Comparison of ENCODE assay signal across 28 cellular contexts in genomic region chr15:61651267-61651666, GRCh38.
"Had no signal": no experiment of that assay in that cellular context is flagged by ENCODE, and none has a peak within 500 bp of the region (broad histone marks: within the 10 kb centered on the region; RNA-seq: fewer than 3 reads in every experiment).

No MANE protein-coding gene starts in this region.

- H3K27me3 ChIP-seq: Peyer's patch, SJCRH30 had no signal

- H3K27ac Mint-ChIP-seq: IgD-negative memory B cell had no signal

- DNase-seq: Kasumi-1; MV-4-11; NCI-H1048; NCI-H1105; NCI-H1417; NCI-H1436 treated with DMSO at 0.1 percent for 48 hours; NCI-H1694; NCI-H187 treated with DMSO at 0.1 percent for 48 hours; NCI-H2029 treated with DMSO at 0.1 percent for 48 hours; NCI-H2171; NCI-H226; NCI-H446; NCI-H510A; NCI-H524 treated with DMSO at 0.1 percent for 48 hours; NCI-H69; NCI-H774; NK-92 treated with Interleukin-12 subunit alpha and Interleukin-12 subunit beta, amount 100 ng/mL, for 24 hours; OCI-M1; PC-9; Peyer's patch; SHP77 treated with DMSO at 0.1 percent for 48 hours; SJCRH30; T-helper 1 cell had no signal

- H3K36me3 Mint-ChIP-seq: IgD-negative memory B cell had no signal

- H3K4me1 ChIP-seq: Peyer's patch had no signal

- H3K36me3 ChIP-seq: Peyer's patch, SJCRH30 had no signal

- H3K4me1 Mint-ChIP-seq: IgD-negative memory B cell had no signal

- H2AFZ ChIP-seq: PC-9 had no signal

- H3K9ac ChIP-seq: KMS-11 had no signal

- ATAC-seq: K562, Right ventricle myocardium inferior, SK-N-SH treated with all-trans-retinoic acid at 6 μM for 48 hours had no signal

- H3K27ac ChIP-seq: KMS-11, PC-9, Peyer's patch, SJCRH30 had no signal

- H3K4me3 ChIP-seq: K562, PC-9, Peyer's patch, SJCRH30 had no signal

- H3K4me2 ChIP-seq: KMS-11, PC-9 had no signal

- H3K4me3 Mint-ChIP-seq: IgD-negative memory B cell had no signal

- H3K27me3 Mint-ChIP-seq: IgD-negative memory B cell had no signal

- H3K9me3 ChIP-seq: Peyer's patch, SJCRH30 had no signal
